1 cellular context compared by ENCODE assay signal in the genomic region with DNA sequence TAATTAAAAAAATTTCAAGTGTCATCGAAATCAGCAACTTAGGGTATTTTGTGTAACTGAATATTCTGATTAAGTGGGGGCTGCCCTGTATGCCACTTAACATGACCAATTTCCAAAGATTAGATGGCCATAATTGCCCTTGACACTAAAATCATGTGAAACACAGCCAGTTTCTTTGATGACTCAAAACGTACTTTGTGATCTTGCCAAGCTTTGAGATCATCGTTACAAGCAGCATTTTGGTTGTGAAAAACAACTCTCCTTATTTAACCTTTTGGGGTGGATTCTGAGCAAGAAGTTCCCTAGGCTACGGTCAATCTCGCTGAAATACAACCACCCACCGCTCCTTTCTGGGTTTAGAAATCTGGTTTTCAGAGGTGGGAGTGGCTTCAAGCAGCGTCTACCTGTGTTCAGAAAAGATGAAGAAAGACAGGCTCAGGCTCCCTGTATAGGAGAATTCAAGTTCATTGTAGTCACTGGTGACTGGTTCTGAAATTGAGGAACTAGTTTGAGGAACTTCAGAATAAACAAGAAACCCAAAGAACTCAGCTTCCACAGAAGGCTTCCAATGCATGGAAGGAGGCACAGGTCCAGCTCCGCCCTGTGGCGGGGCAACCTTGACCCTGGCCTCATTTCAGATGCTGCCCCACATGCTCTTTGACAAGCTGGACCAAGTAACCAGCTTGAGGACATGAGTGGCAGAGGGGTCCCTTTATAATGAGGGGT.
TF ChIP-seq lines count a peak whose summit lies in the region.

No MANE protein-coding gene starts in this region.

TF ChIP-seq in GM23338, 12 proteins besides CTCF, POLR2A, EP300 and RAD21 (continued from another document):
- TF ChIP-seq, protein P1, sequence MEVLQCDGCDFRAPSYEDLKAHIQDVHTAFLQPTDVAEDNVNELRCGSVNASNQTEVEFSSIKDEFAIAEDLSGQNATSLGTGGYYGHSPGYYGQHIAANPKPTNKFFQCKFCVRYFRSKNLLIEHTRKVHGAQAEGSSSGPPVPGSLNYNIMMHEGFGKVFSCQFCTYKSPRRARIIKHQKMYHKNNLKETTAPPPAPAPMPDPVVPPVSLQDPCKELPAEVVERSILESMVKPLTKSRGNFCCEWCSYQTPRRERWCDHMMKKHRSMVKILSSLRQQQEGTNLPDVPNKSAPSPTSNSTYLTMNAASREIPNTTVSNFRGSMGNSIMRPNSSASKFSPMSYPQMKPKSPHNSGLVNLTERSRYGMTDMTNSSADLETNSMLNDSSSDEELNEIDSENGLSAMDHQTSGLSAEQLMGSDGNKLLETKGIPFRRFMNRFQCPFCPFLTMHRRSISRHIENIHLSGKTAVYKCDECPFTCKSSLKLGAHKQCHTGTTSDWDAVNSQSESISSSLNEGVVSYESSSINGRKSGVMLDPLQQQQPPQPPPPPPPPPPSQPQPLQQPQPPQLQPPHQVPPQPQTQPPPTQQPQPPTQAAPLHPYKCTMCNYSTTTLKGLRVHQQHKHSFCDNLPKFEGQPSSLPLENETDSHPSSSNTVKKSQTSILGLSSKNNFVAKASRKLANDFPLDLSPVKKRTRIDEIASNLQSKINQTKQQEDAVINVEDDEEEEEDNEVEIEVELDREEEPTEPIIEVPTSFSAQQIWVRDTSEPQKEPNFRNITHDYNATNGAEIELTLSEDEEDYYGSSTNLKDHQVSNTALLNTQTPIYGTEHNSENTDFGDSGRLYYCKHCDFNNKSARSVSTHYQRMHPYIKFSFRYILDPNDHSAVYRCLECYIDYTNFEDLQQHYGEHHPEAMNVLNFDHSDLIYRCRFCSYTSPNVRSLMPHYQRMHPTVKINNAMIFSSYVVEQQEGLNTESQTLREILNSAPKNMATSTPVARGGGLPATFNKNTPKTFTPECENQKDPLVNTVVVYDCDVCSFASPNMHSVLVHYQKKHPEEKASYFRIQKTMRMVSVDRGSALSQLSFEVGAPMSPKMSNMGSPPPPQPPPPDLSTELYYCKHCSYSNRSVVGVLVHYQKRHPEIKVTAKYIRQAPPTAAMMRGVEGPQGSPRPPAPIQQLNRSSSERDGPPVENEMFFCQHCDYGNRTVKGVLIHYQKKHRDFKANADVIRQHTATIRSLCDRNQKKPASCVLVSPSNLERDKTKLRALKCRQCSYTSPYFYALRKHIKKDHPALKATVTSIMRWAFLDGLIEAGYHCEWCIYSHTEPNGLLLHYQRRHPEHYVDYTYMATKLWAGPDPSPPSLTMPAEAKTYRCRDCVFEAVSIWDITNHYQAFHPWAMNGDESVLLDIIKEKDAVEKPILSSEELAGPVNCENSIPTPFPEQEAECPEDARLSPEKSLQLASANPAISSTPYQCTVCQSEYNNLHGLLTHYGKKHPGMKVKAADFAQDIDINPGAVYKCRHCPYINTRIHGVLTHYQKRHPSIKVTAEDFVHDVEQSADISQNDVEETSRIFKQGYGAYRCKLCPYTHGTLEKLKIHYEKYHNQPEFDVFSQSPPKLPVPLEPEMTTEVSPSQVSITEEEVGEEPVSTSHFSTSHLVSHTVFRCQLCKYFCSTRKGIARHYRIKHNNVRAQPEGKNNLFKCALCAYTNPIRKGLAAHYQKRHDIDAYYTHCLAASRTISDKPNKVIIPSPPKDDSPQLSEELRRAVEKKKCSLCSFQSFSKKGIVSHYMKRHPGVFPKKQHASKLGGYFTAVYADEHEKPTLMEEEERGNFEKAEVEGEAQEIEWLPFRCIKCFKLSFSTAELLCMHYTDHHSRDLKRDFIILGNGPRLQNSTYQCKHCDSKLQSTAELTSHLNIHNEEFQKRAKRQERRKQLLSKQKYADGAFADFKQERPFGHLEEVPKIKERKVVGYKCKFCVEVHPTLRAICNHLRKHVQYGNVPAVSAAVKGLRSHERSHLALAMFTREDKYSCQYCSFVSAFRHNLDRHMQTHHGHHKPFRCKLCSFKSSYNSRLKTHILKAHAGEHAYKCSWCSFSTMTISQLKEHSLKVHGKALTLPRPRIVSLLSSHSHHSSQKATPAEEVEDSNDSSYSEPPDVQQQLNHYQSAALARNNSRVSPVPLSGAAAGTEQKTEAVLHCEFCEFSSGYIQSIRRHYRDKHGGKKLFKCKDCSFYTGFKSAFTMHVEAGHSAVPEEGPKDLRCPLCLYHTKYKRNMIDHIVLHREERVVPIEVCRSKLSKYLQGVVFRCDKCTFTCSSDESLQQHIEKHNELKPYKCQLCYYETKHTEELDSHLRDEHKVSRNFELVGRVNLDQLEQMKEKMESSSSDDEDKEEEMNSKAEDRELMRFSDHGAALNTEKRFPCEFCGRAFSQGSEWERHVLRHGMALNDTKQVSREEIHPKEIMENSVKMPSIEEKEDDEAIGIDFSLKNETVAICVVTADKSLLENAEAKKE (CRISPR knock-in tag; IDR thresholded peaks at IDR 0.05) = no peak
- TF ChIP-seq EZH2 (IDR thresholded peaks at IDR 0.05; ENCODE audit: low read depth, unreplicated experiment) = no peak
